9 cellular contexts compared by ENCODE assay signal in genomic region chr20:47220161-47220582, GRCh38.
A peak's percentile ranks its signal among the peaks of the same experiment; 100 is the strongest.
DNase-seq lines count a peak whose midpoint lies in the region; ATAC-seq and TF ChIP-seq lines count a peak whose summit lies in the region.
"Had no signal": no experiment of that assay in that cellular context is flagged by ENCODE, and none has a peak within 500 bp of the region (broad histone marks: within the 10 kb centered on the region; RNA-seq: fewer than 3 reads in every experiment).

No MANE protein-coding gene starts in this region.

- H3K79me2 ChIP-seq in fibroblast of lung (ENCODE audit: control insufficient read depth, insufficient read depth, low read length) = no peaks in the 10 kb centered on the region

- peaks cover 10% of the 10 kb centered on the region for H3K36me3 ChIP-seq in fibroblast of lung (ENCODE audit: control insufficient read depth, insufficient read depth, low read length)

- H3K27me3 ChIP-seq in fibroblast of lung (ENCODE audit: control insufficient read depth, insufficient read depth, low read length) = no peaks in the 10 kb centered on the region
- H3K27me3 ChIP-seq: BLaER1 treated with 17β-estradiol and CSF1 and Interleukin-3, amounts not matched to agents 10 nM and 100 nM had no signal

- no peak overlapping the region for H3K4me2 ChIP-seq in fibroblast of lung (ENCODE audit: extremely low read depth, insufficient read depth, low read length)

- no peaks in the 10 kb centered on the region for H3K4me1 ChIP-seq in fibroblast of lung (ENCODE audit: control insufficient read depth, extremely low read depth, insufficient read depth, low read length)

- ATAC-seq in GM21786 (IDR thresholded peaks at IDR 0.05; ENCODE audit: unreplicated experiment) (no peak), GM18505 (IDR thresholded peaks at IDR 0.05; ENCODE audit: unreplicated experiment) (no peak)

- no peak overlapping the region for H3K4me3 ChIP-seq in fibroblast of lung (replicated peaks in 1 of 4; ENCODE audit: control extremely low read depth in 1 of 4, insufficient read depth in 1 of 4, low read depth in 3 of 4, low read length in 4 of 4)
- H3K4me3 ChIP-seq: BLaER1 treated with 17β-estradiol and CSF1 and Interleukin-3, amounts not matched to agents 10 nM and 100 nM had no signal

- no peak overlapping the region for H3K9ac ChIP-seq in fibroblast of lung (ENCODE audit: insufficient read depth, low read length)

- no peak for TF ChIP-seq POLR2A in GM18505 (IDR thresholded peaks at IDR 0.05; ENCODE audit: borderline replicate concordance, extremely low read depth, insufficient read depth, insufficient read length)

- no peaks in the 10 kb centered on the region for H4K20me1 ChIP-seq in fibroblast of lung (ENCODE audit: control insufficient read depth, extremely low read depth, insufficient read depth, low read length)

- peak; percentile 56 to 61 for TF ChIP-seq CTCF in fibroblast of lung (conservative IDR thresholded peaks at IDR 0.05 in 1 of 2, IDR thresholded peaks at IDR 0.05 in 1 of 2; ENCODE audit: low read depth in 1 of 2, low read length in 2 of 2)

- H3K9me3 ChIP-seq in fibroblast of lung (ENCODE audit: control insufficient read depth, insufficient read depth, low read depth, low read length) = no peaks in the 10 kb centered on the region
- H3K9me3 ChIP-seq: BLaER1 treated with 17β-estradiol and CSF1 and Interleukin-3, amounts not matched to agents 10 nM and 100 nM had no signal

- H3K27ac ChIP-seq in fibroblast of lung (ENCODE audit: insufficient read depth, low read length) = no peak overlapping the region

- DNase-seq in NCI-H1417 (lab: John Stamatoyannopoulos, UW) = peak in 2 of 3 experiments; percentile 27 to 44
- DNase-seq in NCI-H1417 treated with DMSO at 0.1 percent for 48 hours (lab: John Stamatoyannopoulos, UW) = no peak
- peak; percentile 28 for DNase-seq in MV-4-11 (lab: John Stamatoyannopoulos, UW)
- peak; percentile 8 to 11 for DNase-seq in activated CD8-positive, alpha-beta memory T cell treated with anti-CD3 and anti-CD28 coated beads for 4 hours (ENCODE audit: low read depth in 2 of 2)
- peak in 1 of 2 donors; percentile 41 for DNase-seq in fibroblast of lung (ENCODE audit: low read depth in 2 of 2)
- DNase-seq in stimulated activated CD4-positive, alpha-beta T cell treated with anti-CD3 and anti-CD28 coated beads, Interleukin-1b, Interleukin-23, amount 100 ng/mL, for 24 hours (ENCODE audit: low read depth in 4 of 4, low spot score in 1 of 4) = peak; percentile 33 to 46 (median 40)

- no peak overlapping the region for H2AFZ ChIP-seq in fibroblast of lung (ENCODE audit: low read length)
